Comparison of ENCODE assay signal across 12 cellular contexts in the genomic region with DNA sequence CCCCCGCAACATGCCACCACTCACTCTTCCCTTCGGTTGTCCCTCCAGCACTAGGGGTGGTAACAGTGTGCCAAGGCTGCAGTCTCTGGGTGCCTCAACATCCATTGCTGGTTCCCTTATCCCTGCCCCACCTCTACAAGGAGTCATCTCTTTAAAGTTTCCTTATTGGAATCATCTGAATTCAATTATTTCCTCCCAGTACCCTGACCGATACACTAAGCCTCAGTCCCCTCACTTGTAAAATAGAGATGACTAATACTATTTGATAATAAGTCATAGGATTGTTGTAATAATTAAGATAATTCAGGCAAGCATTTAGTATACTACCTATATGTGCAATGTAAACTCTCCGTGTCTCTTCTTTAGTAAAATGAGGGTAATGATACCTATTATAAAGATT.
"Had no signal": no experiment of that assay in that cellular context is flagged by ENCODE, and none has a peak within 500 bp of the region (broad histone marks: within the 10 kb centered on the region; RNA-seq: fewer than 3 reads in every experiment).

No MANE protein-coding gene starts in this region.

- ATAC-seq: activated CD4-positive, CD25-positive, alpha-beta regulatory T cell treated with anti-CD3 and anti-CD28 coated beads, Interleukin-2, amount 50 U/mL, for 24 hours; activated T-cell treated with anti-CD3 and anti-CD28 coated beads, Interleukin-2, amount 50 U/mL, for 4 hours had no signal

- H3K4me3 ChIP-seq: breast epithelium, SJCRH30, skin epidermis, tibial nerve had no signal

- DNase-seq: activated CD4-positive, alpha-beta T cell treated with anti-CD3 and anti-CD28 coated beads, Interleukin-2, amount 50 U/mL, for 4 hours; activated gamma-delta T cell; activated T-cell treated with anti-CD3 and anti-CD28 coated beads, Interleukin-2, amount 50 U/mL, for 4 hours; immature natural killer cell; mesendoderm; nephron progenitor cell; SJCRH30; SW 1271 had no signal

- H3K4me1 ChIP-seq: breast epithelium had no signal

- H3K36me3 ChIP-seq: breast epithelium, SJCRH30, tibial nerve had no signal

- H3K27me3 ChIP-seq: breast epithelium, SJCRH30, tibial nerve had no signal

- H3K9me3 ChIP-seq: breast epithelium, SJCRH30, tibial nerve had no signal

- H3K27ac ChIP-seq: SJCRH30 had no signal
